ENCODE assay signal across 19 cellular contexts in the genomic region with DNA sequence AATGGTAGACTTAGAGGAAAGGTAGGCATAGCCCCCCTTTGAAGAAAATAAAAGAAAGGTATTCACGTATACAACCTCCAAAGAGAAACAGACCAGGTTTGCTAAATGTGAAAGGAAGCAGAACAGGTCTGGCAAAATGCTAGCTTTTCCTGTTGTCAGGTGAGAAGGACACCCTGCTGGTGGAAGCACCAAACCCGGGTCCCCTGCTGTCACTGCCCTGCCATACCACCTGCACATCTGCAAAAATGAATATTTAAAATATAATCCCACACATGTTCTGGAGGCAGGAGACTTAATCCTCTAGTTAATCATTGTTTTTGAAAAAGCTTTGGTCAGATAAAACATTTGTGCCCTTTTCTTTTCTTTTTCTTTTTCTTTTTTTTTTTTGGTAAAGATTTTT. TPM values are rescaled to one million over a fixed set of nuclear protein-coding genes. Genes with fewer than 3 reads are reported as not detected.
"Had no signal": no experiment of that assay in that cellular context is flagged by ENCODE, and none has a peak within 500 bp of the region (broad histone marks: within the 10 kb centered on the region; RNA-seq: fewer than 3 reads in every experiment).

No MANE protein-coding gene starts in this region.

- H3K36me3 Mint-ChIP-seq: neural progenitor cell had no signal

- H3K4me2 ChIP-seq: neural progenitor cell had no signal

- DNase-seq: activated CD4-positive, alpha-beta T cell treated with anti-CD3 and anti-CD28 coated beads, Interleukin-2, amount 50 U/mL, for 1 hour; activated naive CD4-positive, alpha-beta T cell treated with anti-CD3 and anti-CD28 coated beads, Interleukin-2, amount 50 U/mL, for 16 hours; erythroblast; gastrocnemius medialis; heart left ventricle; islet precursor cell; midbrain; ovary; stimulated activated naive CD8-positive, alpha-beta T cell treated with anti-CD3 and anti-CD28 coated beads, Interleukin-15, Interleukin-2, amounts not matched to agents 100 U/mL and 50 U/mL, for 24 hours; trophoblast cell had no signal

- H3K27me3 ChIP-seq: gastrocnemius medialis, neural progenitor cell, ovary, suprapubic skin had no signal

- H3K4me3 ChIP-seq: gastrocnemius medialis, heart left ventricle, lung, neural progenitor cell, ovary, suprapubic skin had no signal

- ATAC-seq: gastrocnemius medialis; heart left ventricle; sciatic nerve; stimulated activated naive CD8-positive, alpha-beta T cell treated with anti-CD3 and anti-CD28 coated beads, Interleukin-15, Interleukin-2, amounts not matched to agents 100 U/mL and 50 U/mL, for 24 hours had no signal

- H3K9ac ChIP-seq: neural progenitor cell had no signal

- H3K9me3 Mint-ChIP-seq: activated T-helper 2 cell treated with anti-CD3 and anti-CD28 coated beads, Interferon-gamma antibody, Interleukin-2, Interleukin-4, amounts not matched to agents 10 μg/mL and 5 μg/mL and 100 μg/mL, durations not matched to agents 14 hours and 24 hours and 36 hours; neural progenitor cell had no signal

- H3K4me3 Mint-ChIP-seq: neural progenitor cell had no signal

- H3K27ac Mint-ChIP-seq: activated T-helper 2 cell treated with anti-CD3 and anti-CD28 coated beads, Interferon-gamma antibody, Interleukin-2, Interleukin-4, amounts not matched to agents 10 μg/mL and 5 μg/mL and 100 μg/mL, durations not matched to agents 14 hours and 24 hours and 36 hours; neural progenitor cell had no signal

- H2AFZ ChIP-seq: neural progenitor cell had no signal

- H3K9me3 ChIP-seq: gastrocnemius medialis, heart left ventricle, ovary, suprapubic skin had no signal

- H3K4me1 ChIP-seq: gastrocnemius medialis, heart left ventricle, suprapubic skin had no signal

- H3K36me3 ChIP-seq: gastrocnemius medialis, heart left ventricle, neural progenitor cell, ovary, suprapubic skin had no signal

- H3K27ac ChIP-seq: gastrocnemius medialis, heart left ventricle, neural progenitor cell, ovary, suprapubic skin had no signal

RNA-seq across cellular contexts. Expression of a gene that starts 48.9 kb away (rescaled TPM):
- total RNA-seq: activated T-helper 2 cell treated with anti-CD3 and anti-CD28 coated beads, Interferon-gamma antibody, Interleukin-2, Interleukin-4, amounts not matched to agents 10 μg/mL and 5 μg/mL and 100 μg/mL, durations not matched to agents 14 hours and 24 hours and 36 hours; dermis microvascular lymphatic vessel endothelial cell; gastrocnemius medialis; heart left ventricle; lung; myocyte; ovary; pulmonary artery endothelial cell; sciatic nerve had no signal
- polyA plus RNA-seq: adipose tissue, heart left ventricle, lung, ovary had no signal
